In the genomic region with DNA sequence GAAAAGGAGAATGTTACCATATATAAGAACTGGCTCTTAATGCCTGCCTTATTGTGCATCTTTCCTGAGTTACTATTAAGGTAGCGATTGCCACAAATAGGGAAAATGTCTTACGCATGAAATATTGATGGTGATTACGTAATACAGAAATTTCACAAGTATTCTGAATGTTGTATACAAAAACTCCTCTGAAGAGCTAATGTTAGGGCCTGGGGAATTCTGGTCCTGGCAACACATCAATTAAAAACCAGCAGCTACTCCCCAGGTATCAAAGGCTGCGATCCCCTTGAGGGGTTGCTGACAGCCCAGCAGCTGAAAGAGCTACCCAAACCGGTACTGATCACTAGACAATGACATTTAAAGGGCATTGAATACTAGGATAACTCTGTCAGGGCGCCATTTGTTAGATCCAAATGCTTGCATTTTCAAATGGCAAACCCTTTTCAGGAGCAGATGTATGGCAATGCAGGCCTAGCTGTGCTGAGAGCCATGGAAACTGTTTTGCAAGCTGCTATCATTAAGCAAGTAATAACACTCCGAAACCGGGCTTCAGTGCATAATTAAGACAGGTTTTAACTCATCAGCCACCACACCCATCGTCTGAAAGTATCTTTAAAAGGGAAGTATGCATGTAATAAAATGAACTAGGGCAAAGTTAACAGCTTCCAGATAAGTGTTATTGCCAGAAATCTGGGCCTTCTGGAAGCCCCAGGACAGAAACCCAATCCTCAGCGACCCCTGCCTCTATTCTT, we compare ENCODE assay signal across 1 cellular context.
TF ChIP-seq lines count a peak whose summit lies in the region.

No MANE protein-coding gene starts in this region.

TF ChIP-seq in K562, 482 proteins besides CTCF, POLR2A, EP300 and RAD21 (continued from another document):
- TF ChIP-seq ZNF445 (CRISPR knock-in tag; IDR thresholded peaks at IDR 0.05; ENCODE audit: low read depth): no peak
